In genomic region chr10:85611746-85612377, GRCh38 we compare ENCODE assay signal across 16 cellular contexts.
A peak's percentile ranks its signal among the peaks of the same experiment; 100 is the strongest.
DNase-seq lines count a peak whose midpoint lies in the region; ATAC-seq and TF ChIP-seq lines count a peak whose summit lies in the region.
"Had no signal": no experiment of that assay in that cellular context is flagged by ENCODE, and none has a peak within 500 bp of the region (broad histone marks: within the 10 kb centered on the region; RNA-seq: fewer than 3 reads in every experiment).

No MANE protein-coding gene starts in this region.

- no peak overlapping the region for H4K5ac ChIP-seq in mesendoderm (ENCODE audit: low read length)

- peaks cover 43% of the 10 kb centered on the region for H3K4me1 Mint-ChIP-seq in activated CD4-positive, alpha-beta T cell treated with anti-CD3 and anti-CD28 coated beads, Interleukin-2, amount 10 ng/mL, durations not matched to agents 7 days and 5 days
- H3K4me1 Mint-ChIP-seq in activated CD8-positive, alpha-beta memory T cell treated with anti-CD3 and anti-CD28 coated beads, Interleukin-2, amount 10 ng/mL, durations not matched to agents 7 days and 5 days: peaks cover 32% of the 10 kb centered on the region
- H3K4me1 Mint-ChIP-seq in naive thymus-derived CD8-positive, alpha-beta T cell: peaks cover 19 to 56% (median 53%) of the 10 kb centered on the region in 4 donors
- H3K4me1 Mint-ChIP-seq: WTC11 had no signal

- no peaks in the 10 kb centered on the region for H3K79me2 ChIP-seq in mesendoderm (ENCODE audit: control insufficient read depth, insufficient read depth, low read length)

- no peak overlapping the region for H2BK15ac ChIP-seq in mesendoderm (replicated peaks; ENCODE audit: low read depth)

- no peak overlapping the region for H3K4me3 ChIP-seq in stomach
- H3K4me3 ChIP-seq in mesendoderm (ENCODE audit: low read length): no peak overlapping the region
- H3K4me3 ChIP-seq: gastrocnemius medialis, smooth muscle cell had no signal

- H3K4ac ChIP-seq in mesendoderm (ENCODE audit: low read depth, low read length): no peak overlapping the region

- peak overlapping the region; percentile 87 for H3K27ac Mint-ChIP-seq in activated CD4-positive, alpha-beta T cell treated with anti-CD3 and anti-CD28 coated beads, Interleukin-2, amount 10 ng/mL, durations not matched to agents 7 days and 5 days
- peak overlapping the region; percentile 47 for H3K27ac Mint-ChIP-seq in activated CD8-positive, alpha-beta memory T cell treated with anti-CD3 and anti-CD28 coated beads, Interleukin-2, amount 10 ng/mL, durations not matched to agents 7 days and 5 days
- peak overlapping the region; percentile 7 to 95 (median 80) for H3K27ac Mint-ChIP-seq in naive thymus-derived CD8-positive, alpha-beta T cell
- H3K27ac Mint-ChIP-seq: WTC11 had no signal

- peak; percentile 12 for DNase-seq in activated CD4-positive, alpha-beta T cell treated with anti-CD3 and anti-CD28 coated beads, Interleukin-2, amount 10 ng/mL, durations not matched to agents 7 days and 5 days
- DNase-seq in activated CD4-positive, alpha-beta T cell treated with anti-CD3 and anti-CD28 coated beads for 4 hours: no peak
- DNase-seq in activated CD8-positive, alpha-beta memory T cell treated with anti-CD3 and anti-CD28 coated beads, Interleukin-2, amount 10 ng/mL, durations not matched to agents 7 days and 5 days: no peak
- DNase-seq in naive thymus-derived CD8-positive, alpha-beta T cell: no peak
- DNase-seq in stomach: no peak
- DNase-seq in mesendoderm: no peak
- DNase-seq: gastrocnemius medialis, Karpas-422, left ventricle myocardium superior, NCI-H1417 treated with DMSO at 0.1 percent for 48 hours, SW 1271 had no signal

- no peak overlapping the region for H3K4me2 ChIP-seq in mesendoderm (ENCODE audit: low read length)
- H3K4me2 ChIP-seq: smooth muscle cell had no signal

- H3K36me3 ChIP-seq in stomach: no peaks in the 10 kb centered on the region
- H3K36me3 ChIP-seq in mesendoderm (ENCODE audit: control insufficient read depth, insufficient read depth, low read length): no peaks in the 10 kb centered on the region
- H3K36me3 ChIP-seq: gastrocnemius medialis had no signal

- H3K27me3 Mint-ChIP-seq in activated CD4-positive, alpha-beta T cell treated with anti-CD3 and anti-CD28 coated beads, Interleukin-2, amount 10 ng/mL, durations not matched to agents 7 days and 5 days: peaks cover 24% of the 10 kb centered on the region
- peaks cover 31% of the 10 kb centered on the region for H3K27me3 Mint-ChIP-seq in activated CD8-positive, alpha-beta memory T cell treated with anti-CD3 and anti-CD28 coated beads, Interleukin-2, amount 10 ng/mL, durations not matched to agents 7 days and 5 days
- no peaks in the 10 kb centered on the region for H3K27me3 Mint-ChIP-seq in naive thymus-derived CD8-positive, alpha-beta T cell

- peaks cover 6% of the 10 kb centered on the region for H3K9me3 Mint-ChIP-seq in activated CD4-positive, alpha-beta T cell treated with anti-CD3 and anti-CD28 coated beads, Interleukin-2, amount 10 ng/mL, durations not matched to agents 7 days and 5 days
- H3K9me3 Mint-ChIP-seq in activated CD8-positive, alpha-beta memory T cell treated with anti-CD3 and anti-CD28 coated beads, Interleukin-2, amount 10 ng/mL, durations not matched to agents 7 days and 5 days (ENCODE audit: low read depth): peaks cover 2% of the 10 kb centered on the region
- H3K9me3 Mint-ChIP-seq in naive thymus-derived CD8-positive, alpha-beta T cell: no peaks in the 10 kb centered on the region
- H3K9me3 Mint-ChIP-seq: WTC11 had no signal

- CTCF ChIA-PET in activated CD4-positive, alpha-beta T cell treated with anti-CD3 and anti-CD28 coated beads, Interleukin-2, amount 10 ng/mL, durations not matched to agents 7 days and 5 days (lab: Charles Lee): interaction anchor here (0.9 to 1.0 kb wide), 2 partner anchors 8 to 46 kb away, joined by 3 to 4 read pairs; no protein-coding TSS in a partner anchor
- CTCF ChIA-PET in activated CD8-positive, alpha-beta memory T cell treated with anti-CD3 and anti-CD28 coated beads, Interleukin-2, amount 10 ng/mL, durations not matched to agents 7 days and 5 days (lab: Charles Lee): interaction anchor here (1.2 kb wide), 1 partner anchor 47 kb away, joined by 3 read pairs; no protein-coding TSS in a partner anchor

- no peak overlapping the region for H3K27ac ChIP-seq in stomach
- H3K27ac ChIP-seq in mesendoderm (ENCODE audit: low read depth, low read length): no peak overlapping the region
- H3K27ac ChIP-seq: gastrocnemius medialis, RWPE1 had no signal

- no peak overlapping the region for H2BK120ac ChIP-seq in mesendoderm (ENCODE audit: low read depth, low read length)

- TF ChIP-seq CTCF in stomach (IDR thresholded peaks at IDR 0.05): no peak

- no peak overlapping the region for H3K9ac ChIP-seq in mesendoderm (ENCODE audit: low read length)

- H3K4me3 Mint-ChIP-seq in activated CD4-positive, alpha-beta T cell treated with anti-CD3 and anti-CD28 coated beads, Interleukin-2, amount 10 ng/mL, durations not matched to agents 7 days and 5 days: peak overlapping the region; percentile 40
- H3K4me3 Mint-ChIP-seq in activated CD8-positive, alpha-beta memory T cell treated with anti-CD3 and anti-CD28 coated beads, Interleukin-2, amount 10 ng/mL, durations not matched to agents 7 days and 5 days: no peak overlapping the region
- peak overlapping the region in 8 of 10 donors; percentile 10 to 87 (median 76) for H3K4me3 Mint-ChIP-seq in naive thymus-derived CD8-positive, alpha-beta T cell
- H3K4me3 Mint-ChIP-seq: WTC11 had no signal

- no peaks in the 10 kb centered on the region for H3K27me3 ChIP-seq in stomach
- no peaks in the 10 kb centered on the region for H3K27me3 ChIP-seq in mesendoderm (ENCODE audit: insufficient read depth, low read length, poor library complexity)
- H3K27me3 ChIP-seq: gastrocnemius medialis had no signal

- ATAC-seq in GM21515 (IDR thresholded peaks at IDR 0.05; ENCODE audit: unreplicated experiment): peak; percentile 5
- no peak for ATAC-seq in activated CD8-positive, alpha-beta memory T cell treated with anti-CD3 and anti-CD28 coated beads, Interleukin-2, amount 10 ng/mL, durations not matched to agents 7 days and 5 days
- ATAC-seq in naive thymus-derived CD8-positive, alpha-beta T cell: peak in 1 of 2 donors; percentile 11
- ATAC-seq in HG02840 (IDR thresholded peaks at IDR 0.05; ENCODE audit: low FRiP score, unreplicated experiment): no peak
- ATAC-seq: gastrocnemius medialis, left ventricle myocardium superior had no signal

- peaks cover 6% of the 10 kb centered on the region for H3K36me3 Mint-ChIP-seq in activated CD4-positive, alpha-beta T cell treated with anti-CD3 and anti-CD28 coated beads, Interleukin-2, amount 10 ng/mL, durations not matched to agents 7 days and 5 days (ENCODE audit: low read depth)
- H3K36me3 Mint-ChIP-seq in activated CD8-positive, alpha-beta memory T cell treated with anti-CD3 and anti-CD28 coated beads, Interleukin-2, amount 10 ng/mL, durations not matched to agents 7 days and 5 days: peaks cover 3% of the 10 kb centered on the region
- no peaks in the 10 kb centered on the region for H3K36me3 Mint-ChIP-seq in naive thymus-derived CD8-positive, alpha-beta T cell
- H3K36me3 Mint-ChIP-seq: WTC11 had no signal

- H3K23ac ChIP-seq in mesendoderm (ENCODE audit: low read length): no peak overlapping the region

- no peak for TF ChIP-seq POLR2A in stomach (IDR thresholded peaks at IDR 0.05)

- WGBS in stomach, 5 donors: 77 to 84% (median 80%) methylated on average over 7 of the region's 7 CpGs
- no CpG with 5 or more reads among the region's 7 CpGs for WGBS in mesendoderm (ENCODE audit: extremely low coverage, insufficient coverage, low lambda C conversion rate)

- no peak overlapping the region for H4K8ac ChIP-seq in mesendoderm (ENCODE audit: low read depth, low read length)

- no peak overlapping the region for H2AK5ac ChIP-seq in mesendoderm (ENCODE audit: low read length)

- H3K56ac ChIP-seq in mesendoderm (ENCODE audit: low read length): no peak overlapping the region

- POLR2A ChIA-PET in activated CD4-positive, alpha-beta T cell treated with anti-CD3 and anti-CD28 coated beads, Interleukin-2, amount 10 ng/mL, durations not matched to agents 7 days and 5 days (lab: Charles Lee): no interaction called here
- POLR2A ChIA-PET in naive thymus-derived CD8-positive, alpha-beta T cell (lab: Charles Lee): no interaction called here

- H3K79me1 ChIP-seq in mesendoderm (ENCODE audit: low read length): no peaks in the 10 kb centered on the region

- intact Hi-C loops in stomach (cut with DNase I; ENCODE audit: low total_unique reads): no loop called here

- no peak for TF ChIP-seq EP300 in stomach (IDR thresholded peaks at IDR 0.05)

- H3K4me1 ChIP-seq in stomach: no peaks in the 10 kb centered on the region
- no peaks in the 10 kb centered on the region for H3K4me1 ChIP-seq in mesendoderm (ENCODE audit: control insufficient read depth, low read depth, low read length)
- H3K4me1 ChIP-seq: gastrocnemius medialis had no signal

- peaks cover 0 to 5% (median 3%) of the 10 kb centered on the region in 4 donors for H3K9me3 ChIP-seq in stomach
- H3K9me3 ChIP-seq: gastrocnemius medialis had no signal

- H3K18ac ChIP-seq in mesendoderm (ENCODE audit: low read length): no peak overlapping the region

- H2BK5ac ChIP-seq in mesendoderm (ENCODE audit: low read length): no peak overlapping the region
